Comparison of ENCODE assay signal across 1 cellular context in the genomic region with DNA sequence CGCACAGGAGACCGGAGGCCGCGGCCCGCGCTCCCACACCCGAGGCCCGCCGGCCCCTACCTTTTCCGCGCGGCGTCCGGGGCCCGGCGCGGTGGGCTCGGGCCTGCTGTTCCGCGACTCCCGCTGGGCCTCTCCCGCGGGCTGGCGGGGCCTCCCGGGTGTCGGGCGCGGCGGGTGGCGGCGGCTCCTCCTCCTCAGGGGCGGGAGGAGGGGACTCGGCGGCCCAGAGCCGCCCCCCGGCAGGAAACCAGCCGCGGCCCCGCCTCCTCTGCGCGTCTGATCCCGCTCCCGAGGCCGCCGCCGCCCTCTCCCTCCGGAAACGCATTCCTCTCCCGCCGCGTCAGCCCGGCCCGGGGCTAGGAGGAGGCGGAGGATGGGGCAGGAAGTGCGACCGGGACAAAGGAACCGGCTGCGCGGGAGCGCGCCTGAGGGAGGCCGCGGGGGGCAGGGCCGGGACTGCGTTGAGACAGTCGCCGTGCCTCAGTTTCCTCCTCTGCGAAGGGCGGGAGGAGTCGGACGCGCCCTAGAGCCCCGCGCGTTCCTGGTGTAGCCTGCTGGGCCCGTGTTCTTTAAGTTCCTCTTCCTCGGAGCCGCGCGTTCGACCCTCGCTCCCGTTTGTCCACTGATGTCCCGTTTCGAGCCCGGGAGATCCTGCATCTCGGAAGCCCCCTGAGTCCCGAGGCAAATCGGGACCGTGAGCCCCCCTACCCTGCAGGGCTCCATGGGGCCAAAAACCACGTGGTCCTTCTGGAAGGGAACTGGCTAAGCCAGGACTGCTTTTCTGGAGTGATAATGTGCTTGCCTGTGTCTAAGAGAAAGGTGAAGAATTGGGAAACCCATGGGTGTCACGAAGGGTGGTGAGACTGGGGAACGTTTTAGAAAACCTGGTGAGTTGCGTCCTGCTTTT.
TF ChIP-seq lines count a peak whose summit lies in the region.

A gene (minus strand): TSS at position 146 of the 907 bp plus-strand sequence. CDS start 22,672 bp downstream, outside the sequence.

TF ChIP-seq in K562, 482 proteins besides CTCF, POLR2A, EP300 and RAD21 (continued from another document and continues in another):
- TF ChIP-seq, protein P1, sequence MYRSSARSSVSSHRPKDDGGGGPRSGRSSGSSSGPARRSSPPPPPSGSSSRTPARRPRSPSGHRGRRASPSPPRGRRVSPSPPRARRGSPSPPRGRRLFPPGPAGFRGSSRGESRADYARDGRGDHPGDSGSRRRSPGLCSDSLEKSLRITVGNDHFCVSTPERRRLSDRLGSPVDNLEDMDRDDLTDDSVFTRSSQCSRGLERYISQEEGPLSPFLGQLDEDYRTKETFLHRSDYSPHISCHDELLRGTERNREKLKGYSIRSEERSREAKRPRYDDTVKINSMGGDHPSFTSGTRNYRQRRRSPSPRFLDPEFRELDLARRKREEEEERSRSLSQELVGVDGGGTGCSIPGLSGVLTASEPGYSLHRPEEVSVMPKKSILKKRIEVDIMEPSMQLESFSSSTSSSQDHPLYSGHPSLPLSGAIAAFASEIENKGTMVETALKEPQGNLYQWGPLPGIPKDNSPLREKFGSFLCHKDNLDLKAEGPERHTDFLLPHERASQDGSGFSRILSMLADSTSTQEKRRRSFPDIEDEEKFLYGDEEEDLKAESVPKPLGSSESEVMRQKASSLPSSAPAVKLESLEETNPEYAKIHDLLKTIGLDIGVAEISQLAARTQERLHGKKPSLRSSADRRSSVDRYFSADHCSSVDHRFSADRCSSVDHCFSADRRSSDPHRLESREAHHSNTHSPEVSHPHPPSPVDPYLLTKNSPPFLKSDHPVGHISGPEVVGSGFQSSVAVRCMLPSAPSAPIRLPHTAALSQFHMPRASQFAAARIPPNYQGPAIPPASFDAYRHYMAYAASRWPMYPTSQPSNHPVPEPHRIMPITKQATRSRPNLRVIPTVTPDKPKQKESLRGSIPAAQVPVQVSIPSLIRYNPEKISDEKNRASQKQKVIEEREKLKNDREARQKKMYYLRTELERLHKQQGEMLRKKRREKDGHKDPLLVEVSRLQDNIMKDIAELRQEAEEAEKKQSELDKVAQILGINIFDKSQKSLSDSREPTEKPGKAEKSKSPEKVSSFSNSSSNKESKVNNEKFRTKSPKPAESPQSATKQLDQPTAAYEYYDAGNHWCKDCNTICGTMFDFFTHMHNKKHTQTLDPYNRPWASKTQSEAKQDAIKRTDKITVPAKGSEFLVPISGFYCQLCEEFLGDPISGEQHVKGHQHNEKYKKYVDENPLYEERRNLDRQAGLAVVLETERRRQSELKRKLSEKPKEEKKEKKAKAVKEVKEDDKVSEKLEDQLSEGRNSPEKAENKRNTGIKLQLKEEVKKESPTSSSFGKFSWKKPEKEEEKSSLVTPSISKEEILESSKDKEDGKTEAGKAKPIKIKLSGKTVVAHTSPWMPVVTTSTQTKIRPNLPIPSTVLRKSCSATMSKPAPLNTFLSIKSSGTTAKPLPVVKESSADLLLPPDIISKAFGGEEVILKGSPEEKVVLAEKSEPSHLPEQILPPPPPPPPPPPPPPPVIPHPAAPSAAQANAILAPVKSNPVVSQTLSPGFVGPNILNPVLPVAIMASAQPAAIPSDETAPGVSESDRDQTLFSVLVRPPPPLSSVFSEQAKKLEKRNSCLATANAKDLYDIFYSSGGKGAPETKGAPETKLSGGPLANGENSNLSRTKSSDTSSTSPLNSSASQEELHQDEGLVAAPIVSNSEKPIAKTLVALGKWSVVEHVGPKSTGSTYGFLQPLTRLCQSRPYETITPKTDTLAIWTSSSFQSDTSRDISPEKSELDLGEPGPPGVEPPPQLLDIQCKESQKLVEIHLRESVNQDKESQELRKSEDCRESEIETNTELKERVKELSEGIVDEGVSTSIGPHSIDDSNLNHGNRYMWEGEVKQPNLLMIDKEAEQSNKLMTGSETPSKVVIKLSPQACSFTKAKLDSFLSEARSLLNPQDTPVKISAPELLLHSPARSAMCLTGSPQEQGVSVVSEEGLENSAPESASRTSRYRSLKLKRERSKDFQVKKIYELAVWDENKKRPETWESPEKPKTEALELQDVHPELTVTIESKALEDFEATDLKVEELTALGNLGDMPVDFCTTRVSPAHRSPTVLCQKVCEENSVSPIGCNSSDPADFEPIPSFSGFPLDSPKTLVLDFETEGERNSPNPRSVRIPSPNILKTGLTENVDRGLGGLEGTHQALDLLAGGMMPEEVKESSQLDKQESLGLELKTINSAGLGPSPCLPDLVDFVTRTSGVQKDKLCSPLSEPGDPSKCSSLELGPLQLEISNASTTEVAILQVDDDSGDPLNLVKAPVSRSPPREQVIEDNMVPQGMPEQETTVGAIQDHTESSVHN (IDR thresholded peaks at IDR 0.05; ENCODE audit: borderline replicate concordance in 1 of 2, low read depth in 1 of 2) = no peak
- peak; percentile 31; the same call in 1 of the 2 replicates for TF ChIP-seq SIN3B (IDR thresholded peaks at IDR 0.05; ENCODE audit: low read depth)
- no peak for TF ChIP-seq RBM14 (IDR thresholded peaks at IDR 0.05; ENCODE audit: borderline replicate concordance, insufficient read depth, low read depth, low read length)
- TF ChIP-seq, protein P2, sequence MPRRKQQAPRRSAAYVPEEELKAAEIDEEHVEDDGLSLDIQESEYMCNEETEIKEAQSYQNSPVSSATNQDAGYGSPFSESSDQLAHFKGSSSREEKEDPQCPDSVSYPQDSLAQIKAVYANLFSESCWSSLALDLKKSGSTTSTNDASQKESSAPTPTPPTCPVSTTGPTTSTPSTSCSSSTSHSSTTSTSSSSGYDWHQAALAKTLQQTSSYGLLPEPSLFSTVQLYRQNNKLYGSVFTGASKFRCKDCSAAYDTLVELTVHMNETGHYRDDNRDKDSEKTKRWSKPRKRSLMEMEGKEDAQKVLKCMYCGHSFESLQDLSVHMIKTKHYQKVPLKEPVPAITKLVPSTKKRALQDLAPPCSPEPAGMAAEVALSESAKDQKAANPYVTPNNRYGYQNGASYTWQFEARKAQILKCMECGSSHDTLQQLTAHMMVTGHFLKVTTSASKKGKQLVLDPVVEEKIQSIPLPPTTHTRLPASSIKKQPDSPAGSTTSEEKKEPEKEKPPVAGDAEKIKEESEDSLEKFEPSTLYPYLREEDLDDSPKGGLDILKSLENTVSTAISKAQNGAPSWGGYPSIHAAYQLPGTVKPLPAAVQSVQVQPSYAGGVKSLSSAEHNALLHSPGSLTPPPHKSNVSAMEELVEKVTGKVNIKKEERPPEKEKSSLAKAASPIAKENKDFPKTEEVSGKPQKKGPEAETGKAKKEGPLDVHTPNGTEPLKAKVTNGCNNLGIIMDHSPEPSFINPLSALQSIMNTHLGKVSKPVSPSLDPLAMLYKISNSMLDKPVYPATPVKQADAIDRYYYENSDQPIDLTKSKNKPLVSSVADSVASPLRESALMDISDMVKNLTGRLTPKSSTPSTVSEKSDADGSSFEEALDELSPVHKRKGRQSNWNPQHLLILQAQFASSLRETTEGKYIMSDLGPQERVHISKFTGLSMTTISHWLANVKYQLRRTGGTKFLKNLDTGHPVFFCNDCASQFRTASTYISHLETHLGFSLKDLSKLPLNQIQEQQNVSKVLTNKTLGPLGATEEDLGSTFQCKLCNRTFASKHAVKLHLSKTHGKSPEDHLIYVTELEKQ (CRISPR knock-in tag; IDR thresholded peaks at IDR 0.05) = no peak
- no peak for TF ChIP-seq PYGO2 (tag; IDR thresholded peaks at IDR 0.05)
- TF ChIP-seq, protein P3, sequence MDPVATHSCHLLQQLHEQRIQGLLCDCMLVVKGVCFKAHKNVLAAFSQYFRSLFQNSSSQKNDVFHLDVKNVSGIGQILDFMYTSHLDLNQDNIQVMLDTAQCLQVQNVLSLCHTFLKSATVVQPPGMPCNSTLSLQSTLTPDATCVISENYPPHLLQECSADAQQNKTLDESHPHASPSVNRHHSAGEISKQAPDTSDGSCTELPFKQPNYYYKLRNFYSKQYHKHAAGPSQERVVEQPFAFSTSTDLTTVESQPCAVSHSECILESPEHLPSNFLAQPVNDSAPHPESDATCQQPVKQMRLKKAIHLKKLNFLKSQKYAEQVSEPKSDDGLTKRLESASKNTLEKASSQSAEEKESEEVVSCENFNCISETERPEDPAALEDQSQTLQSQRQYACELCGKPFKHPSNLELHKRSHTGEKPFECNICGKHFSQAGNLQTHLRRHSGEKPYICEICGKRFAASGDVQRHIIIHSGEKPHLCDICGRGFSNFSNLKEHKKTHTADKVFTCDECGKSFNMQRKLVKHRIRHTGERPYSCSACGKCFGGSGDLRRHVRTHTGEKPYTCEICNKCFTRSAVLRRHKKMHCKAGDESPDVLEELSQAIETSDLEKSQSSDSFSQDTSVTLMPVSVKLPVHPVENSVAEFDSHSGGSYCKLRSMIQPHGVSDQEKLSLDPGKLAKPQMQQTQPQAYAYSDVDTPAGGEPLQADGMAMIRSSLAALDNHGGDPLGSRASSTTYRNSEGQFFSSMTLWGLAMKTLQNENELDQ (CRISPR knock-in tag; IDR thresholded peaks at IDR 0.05; ENCODE audit: borderline replicate concordance) = 0 out of 2 replicates have a peak, but pooled peaks have one; percentile 28
- no peak for TF ChIP-seq SAFB (IDR thresholded peaks at IDR 0.05; ENCODE audit: borderline replicate concordance, low read depth, low read length)
- TF ChIP-seq SMARCC2 (IDR thresholded peaks at IDR 0.05; ENCODE audit: low read depth) = no peak
- no peak for TF ChIP-seq ZNF644 (tag; IDR thresholded peaks at IDR 0.05; ENCODE audit: low read depth)
- TF ChIP-seq, protein P4, sequence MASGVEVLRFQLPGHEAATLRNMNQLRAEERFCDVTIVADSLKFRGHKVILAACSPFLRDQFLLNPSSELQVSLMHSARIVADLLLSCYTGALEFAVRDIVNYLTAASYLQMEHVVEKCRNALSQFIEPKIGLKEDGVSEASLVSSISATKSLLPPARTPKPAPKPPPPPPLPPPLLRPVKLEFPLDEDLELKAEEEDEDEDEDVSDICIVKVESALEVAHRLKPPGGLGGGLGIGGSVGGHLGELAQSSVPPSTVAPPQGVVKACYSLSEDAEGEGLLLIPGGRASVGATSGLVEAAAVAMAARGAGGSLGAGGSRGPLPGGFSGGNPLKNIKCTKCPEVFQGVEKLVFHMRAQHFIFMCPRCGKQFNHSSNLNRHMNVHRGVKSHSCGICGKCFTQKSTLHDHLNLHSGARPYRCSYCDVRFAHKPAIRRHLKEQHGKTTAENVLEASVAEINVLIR (CRISPR knock-in tag; IDR thresholded peaks at IDR 0.05) = peak; percentile 66
- no peak for TF ChIP-seq MEF2A (IDR thresholded peaks at IDR 0.05; ENCODE audit: control insufficient read depth, low read depth, low read length)
- no peak for TF ChIP-seq IFI16 (CRISPR knock-in tag; IDR thresholded peaks at IDR 0.05)
- TF ChIP-seq ZNF436 (CRISPR knock-in tag; IDR thresholded peaks at IDR 0.05) = no peak
- TF ChIP-seq, protein P5, sequence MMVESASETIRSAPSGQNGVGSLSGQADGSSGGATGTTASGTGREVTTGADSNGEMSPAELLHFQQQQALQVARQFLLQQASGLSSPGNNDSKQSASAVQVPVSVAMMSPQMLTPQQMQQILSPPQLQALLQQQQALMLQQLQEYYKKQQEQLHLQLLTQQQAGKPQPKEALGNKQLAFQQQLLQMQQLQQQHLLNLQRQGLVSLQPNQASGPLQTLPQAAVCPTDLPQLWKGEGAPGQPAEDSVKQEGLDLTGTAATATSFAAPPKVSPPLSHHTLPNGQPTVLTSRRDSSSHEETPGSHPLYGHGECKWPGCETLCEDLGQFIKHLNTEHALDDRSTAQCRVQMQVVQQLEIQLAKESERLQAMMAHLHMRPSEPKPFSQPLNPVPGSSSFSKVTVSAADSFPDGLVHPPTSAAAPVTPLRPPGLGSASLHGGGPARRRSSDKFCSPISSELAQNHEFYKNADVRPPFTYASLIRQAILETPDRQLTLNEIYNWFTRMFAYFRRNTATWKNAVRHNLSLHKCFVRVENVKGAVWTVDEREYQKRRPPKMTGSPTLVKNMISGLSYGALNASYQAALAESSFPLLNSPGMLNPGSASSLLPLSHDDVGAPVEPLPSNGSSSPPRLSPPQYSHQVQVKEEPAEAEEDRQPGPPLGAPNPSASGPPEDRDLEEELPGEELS (CRISPR knock-in tag; IDR thresholded peaks at IDR 0.05; ENCODE audit: borderline replicate concordance) = no peak
- TF ChIP-seq, protein P6, sequence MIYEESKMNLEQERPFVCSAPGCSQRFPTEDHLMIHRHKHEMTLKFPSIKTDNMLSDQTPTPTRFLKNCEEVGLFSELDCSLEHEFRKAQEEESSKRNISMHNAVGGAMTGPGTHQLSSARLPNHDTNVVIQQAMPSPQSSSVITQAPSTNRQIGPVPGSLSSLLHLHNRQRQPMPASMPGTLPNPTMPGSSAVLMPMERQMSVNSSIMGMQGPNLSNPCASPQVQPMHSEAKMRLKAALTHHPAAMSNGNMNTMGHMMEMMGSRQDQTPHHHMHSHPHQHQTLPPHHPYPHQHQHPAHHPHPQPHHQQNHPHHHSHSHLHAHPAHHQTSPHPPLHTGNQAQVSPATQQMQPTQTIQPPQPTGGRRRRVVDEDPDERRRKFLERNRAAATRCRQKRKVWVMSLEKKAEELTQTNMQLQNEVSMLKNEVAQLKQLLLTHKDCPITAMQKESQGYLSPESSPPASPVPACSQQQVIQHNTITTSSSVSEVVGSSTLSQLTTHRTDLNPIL (CRISPR knock-in tag; IDR thresholded peaks at IDR 0.05) = no peak
- TF ChIP-seq, protein P7, sequence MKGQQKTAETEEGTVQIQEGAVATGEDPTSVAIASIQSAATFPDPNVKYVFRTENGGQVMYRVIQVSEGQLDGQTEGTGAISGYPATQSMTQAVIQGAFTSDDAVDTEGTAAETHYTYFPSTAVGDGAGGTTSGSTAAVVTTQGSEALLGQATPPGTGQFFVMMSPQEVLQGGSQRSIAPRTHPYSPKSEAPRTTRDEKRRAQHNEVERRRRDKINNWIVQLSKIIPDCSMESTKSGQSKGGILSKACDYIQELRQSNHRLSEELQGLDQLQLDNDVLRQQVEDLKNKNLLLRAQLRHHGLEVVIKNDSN (CRISPR knock-in tag; IDR thresholded peaks at IDR 0.05) = peak; percentile 77
- TF ChIP-seq SREBF1 (IDR thresholded peaks at IDR 0.05; ENCODE audit: borderline replicate concordance, low read depth, low read length) = no peak
- peak; percentile 39 for TF ChIP-seq BHLHE40 (IDR thresholded peaks at IDR 0.05; ENCODE audit: low read length)
- TF ChIP-seq MYNN (IDR thresholded peaks at IDR 0.05) = no peak
- no peak for TF ChIP-seq MYNN (CRISPR knock-in tag; IDR thresholded peaks at IDR 0.05)
- TF ChIP-seq HOXB6 (CRISPR knock-in tag; IDR thresholded peaks at IDR 0.05; ENCODE audit: borderline replicate concordance) = no peak
- no peak for TF ChIP-seq ZNF354B (CRISPR knock-in tag; IDR thresholded peaks at IDR 0.05)
- TF ChIP-seq EHMT2 (IDR thresholded peaks at IDR 0.05) = no peak
- no peak for TF ChIP-seq DNMT1 (IDR thresholded peaks at IDR 0.05)
- no peak; the same call in 1 of the 2 replicates for TF ChIP-seq NR2C1 (IDR thresholded peaks at IDR 0.05)
- peak; percentile 50; the same call in 1 of the 2 replicates for TF ChIP-seq NR2C1 (tag; IDR thresholded peaks at IDR 0.05)
- TF ChIP-seq HMGN3 (IDR thresholded peaks at IDR 0.05; ENCODE audit: borderline replicate concordance, extremely low read depth, insufficient read length, low read depth, low read length) = peak; percentile 87
- peak; percentile 11 for TF ChIP-seq HNRNPK (IDR thresholded peaks at IDR 0.05; ENCODE audit: low read depth, low read length, poor library complexity, severe bottlenecking)
- TF ChIP-seq HNRNPL (IDR thresholded peaks at IDR 0.05; ENCODE audit: low read depth, low read length) = no peak
- no peak for TF ChIP-seq KHSRP (IDR thresholded peaks at IDR 0.05)
- TF ChIP-seq MTA1 (IDR thresholded peaks at IDR 0.05; ENCODE audit: borderline replicate concordance) = peak; percentile 45; the same call in 1 of the 2 replicates
- peak; percentile 72 for TF ChIP-seq JUND (IDR thresholded peaks at IDR 0.05; ENCODE audit: borderline replicate concordance, low read depth, low read length)
- TF ChIP-seq JUND (tag; IDR thresholded peaks at IDR 0.05; ENCODE audit: borderline replicate concordance, low read depth, low read length) = no peak; the same call in 2 of the 3 replicates
- TF ChIP-seq NCOA2 (IDR thresholded peaks at IDR 0.05; ENCODE audit: partially characterized antibody in 2 of 2) = no peak
- TF ChIP-seq EGR1 (conservative IDR thresholded peaks at IDR 0.05) = peak; percentile 66
- no peak for TF ChIP-seq CSDE1 (IDR thresholded peaks at IDR 0.05)
- TF ChIP-seq RBM25 (IDR thresholded peaks at IDR 0.05; ENCODE audit: low read depth, low read length, severe bottlenecking) = no peak
- TF ChIP-seq NRF1 (conservative IDR thresholded peaks at IDR 0.05 in 1 of 2, IDR thresholded peaks at IDR 0.05 in 1 of 2) = peak; percentile 84 to 87
